Comparison of ENCODE assay signal across 28 cellular contexts in genomic region chr3:187809979-187810568, GRCh38.
A peak's percentile ranks its signal among the peaks of the same experiment; 100 is the strongest.
DNase-seq lines count a peak whose midpoint lies in the region; ATAC-seq, FAIRE-seq and TF ChIP-seq lines count a peak whose summit lies in the region.
"Had no signal": no experiment of that assay in that cellular context is flagged by ENCODE, and none has a peak within 500 bp of the region (broad histone marks: within the 10 kb centered on the region; RNA-seq: fewer than 3 reads in every experiment).

No MANE protein-coding gene starts in this region.

- no TSS peak for BruUV-seq in HepG2 (replicated peaks; lab: Mats Ljungman, UMichigan)

- H3K4me1 ChIP-seq in HepG2 (ENCODE audit: insufficient read depth, low read length) (peaks cover 50% of the 10 kb centered on the region), subcutaneous abdominal adipose tissue (ENCODE audit: control insufficient read depth in 5 of 5, insufficient read depth in 5 of 5, low read length in 5 of 5) (peaks cover 0 to 43% (median 31%) of the 10 kb centered on the region in 5 donors)

- 8% methylated on average over 5 of the region's 5 CpGs for WGBS in HepG2 (ENCODE audit: low lambda C conversion rate)

- H3K9me3 ChIP-seq in HepG2 (ENCODE audit: low read length) (no peaks in the 10 kb centered on the region), subcutaneous abdominal adipose tissue (ENCODE audit: control insufficient read depth in 5 of 5, low read length in 5 of 5) (peaks cover 0 to 6% (median 0%) of the 10 kb centered on the region in 5 donors)
- H3K9me3 ChIP-seq: heart left ventricle, pancreas, right atrium auricular region, stomach, upper lobe of left lung had no signal

- TF ChIP-seq POLR2A in HepG2 (IDR thresholded peaks at IDR 0.05; ENCODE audit: insufficient read depth in 1 of 2, low read depth in 2 of 2, low read length in 2 of 2), result no peak

- H3K36me3 Mint-ChIP-seq in activated naive CD8-positive, alpha-beta T cell treated with anti-CD3 and anti-CD28 coated beads for 36 hours, result no peaks in the 10 kb centered on the region
- H3K36me3 Mint-ChIP-seq: CD4-positive, alpha-beta memory T cell had no signal

- no peaks in the 10 kb centered on the region for H3K9me3 Mint-ChIP-seq in activated naive CD8-positive, alpha-beta T cell treated with anti-CD3 and anti-CD28 coated beads for 36 hours
- H3K9me3 Mint-ChIP-seq: activated T-cell treated with anti-CD3 and anti-CD28 coated beads, Interleukin-2, amount 50 U/mL, for 24 hours had no signal

- in situ Hi-C loops in HepG2 (cut with HindIII; ENCODE audit: extremely low pct_ligation_motif_present, low pct_unique_long_range_greater_than_20kb), result no loop called here

- no peak overlapping the region for H3K27ac ChIP-seq in HepG2 (ENCODE audit: extremely low read length, insufficient read depth, low read length)
- H3K27ac ChIP-seq in subcutaneous abdominal adipose tissue (ENCODE audit: low read depth, low read length), result peak overlapping the region; percentile 84
- H3K27ac ChIP-seq: heart left ventricle, right atrium auricular region, upper lobe of left lung had no signal

- no peaks in the 10 kb centered on the region for H3K27me3 Mint-ChIP-seq in activated naive CD8-positive, alpha-beta T cell treated with anti-CD3 and anti-CD28 coated beads for 36 hours
- H3K27me3 Mint-ChIP-seq: activated T-cell treated with anti-CD3 and anti-CD28 coated beads, Interleukin-2, amount 50 U/mL, for 24 hours; CD4-positive, alpha-beta memory T cell had no signal

- FAIRE-seq in bronchial epithelial cell (lab: Jason Lieb, UNC), result no peak
- peak; percentile 56 for FAIRE-seq in HepG2 (lab: Jason Lieb, UNC)
- FAIRE-seq: endometrium, GM18507, HTR-8/SVneo, pancreas had no signal

- TF ChIP-seq EP300 in HepG2 (IDR thresholded peaks at IDR 0.05; ENCODE audit: low read depth in 2 of 2, low read length in 2 of 2) (no peak), HepG2 (CRISPR knock-in tag; IDR thresholded peaks at IDR 0.05; ENCODE audit: borderline replicate concordance) (no peak)

- CTCF ChIA-PET in HepG2 (lab: Yijun Ruan, JAX; ENCODE audit: low intra/inter-chr PET ratio, low total read pairs), result no interaction called here

- TF ChIP-seq RAD21 in HepG2 (CRISPR knock-in tag; IDR thresholded peaks at IDR 0.05), result no peak

- no peaks in the 10 kb centered on the region for H3K36me3 ChIP-seq in bronchial epithelial cell (ENCODE audit: control insufficient read depth, insufficient read depth, low read length)
- H3K36me3 ChIP-seq in HepG2 (replicated peaks in 1 of 2; ENCODE audit: control insufficient read depth in 1 of 2, insufficient read depth in 2 of 2, low read length in 2 of 2), result no peaks in the 10 kb centered on the region
- H3K36me3 ChIP-seq in subcutaneous abdominal adipose tissue (ENCODE audit: control insufficient read depth in 5 of 5, insufficient read depth in 5 of 5, low read length in 5 of 5), result no peaks in the 10 kb centered on the region
- H3K36me3 ChIP-seq: heart left ventricle, pancreas, right atrium auricular region, stomach, upper lobe of left lung had no signal

- no peaks in the 10 kb centered on the region for H4K20me1 ChIP-seq in HepG2 (ENCODE audit: insufficient read depth, low read length)

- H3K79me2 ChIP-seq in HepG2 (ENCODE audit: insufficient read depth, low read length), result no peaks in the 10 kb centered on the region

- H3K4me1 Mint-ChIP-seq in activated naive CD8-positive, alpha-beta T cell treated with anti-CD3 and anti-CD28 coated beads for 36 hours, result peaks cover 23% of the 10 kb centered on the region

- ATAC-seq in HepG2, result peak; percentile 22
- ATAC-seq: heart left ventricle; naive thymus-derived CD4-positive, alpha-beta T cell had no signal

- H3K27ac Mint-ChIP-seq in activated naive CD8-positive, alpha-beta T cell treated with anti-CD3 and anti-CD28 coated beads for 36 hours, result no peak overlapping the region
- H3K27ac Mint-ChIP-seq: activated T-cell treated with anti-CD3 and anti-CD28 coated beads, Interleukin-2, amount 50 U/mL, for 24 hours; naive thymus-derived CD4-positive, alpha-beta T cell; T-helper 1 cell treated with Interleukin-12 subunit alpha and Interleukin-12 subunit beta and Interleukin-4 antibody, amounts not matched to agents 30 μg/mL and 1 μg/mL, for 36 hours had no signal

- no peak overlapping the region for H3K4me3 ChIP-seq in bronchial epithelial cell (ENCODE audit: low read depth, low read length)
- H3K4me3 ChIP-seq in HepG2 (replicated peaks in 1 of 3; ENCODE audit: insufficient read depth in 1 of 3, low read depth in 2 of 3, low read length in 3 of 3), result peak overlapping the region in 1 of 3 experiments; percentile 7; a peak in 1 of 6 replicates
- no peak overlapping the region for H3K4me3 ChIP-seq in subcutaneous abdominal adipose tissue (ENCODE audit: low read depth in 1 of 5, low read length in 5 of 5)
- H3K4me3 ChIP-seq: heart left ventricle, right atrium auricular region, stomach, upper lobe of left lung had no signal

- peak; percentile 8 for DNase-seq in DMS53 (lab: John Stamatoyannopoulos, UW)
- no peak for DNase-seq in DMS53 treated with DMSO at 0.1 percent for 48 hours (lab: John Stamatoyannopoulos, UW; ENCODE audit: unreplicated experiment)
- peak; percentile 68 for DNase-seq in bronchial epithelial cell (ENCODE audit: low read depth)
- DNase-seq in HepG2 (ENCODE audit: low spot score), result peak; percentile 13
- no peak for DNase-seq in activated naive CD8-positive, alpha-beta T cell treated with anti-CD3 and anti-CD28 coated beads for 36 hours
- DNase-seq in stimulated activated CD4-positive, alpha-beta T cell treated with anti-CD3 and anti-CD28 coated beads, Interleukin-15, amount 100 ng/mL, for 24 hours, result no peak
- DNase-seq in GDM1 (lab: John Stamatoyannopoulos, UW), result no peak
- DNase-seq: activated T-cell treated with anti-CD3 and anti-CD28 coated beads, Interleukin-2, amount 50 U/mL, for 24 hours; amniotic stem cell; CD4-positive, alpha-beta memory T cell; DMS 273 treated with DMSO at 0.1 percent for 48 hours; GF-D8; GOT3; heart left ventricle; KG1; naive thymus-derived CD4-positive, alpha-beta T cell; NCI-H1436 treated with DMSO at 0.1 percent for 48 hours; NCI-H526 treated with DMSO at 0.1 percent for 48 hours; pancreas; RPMI8226; stomach; upper lobe of left lung had no signal

- H3K9ac ChIP-seq in HepG2 (ENCODE audit: insufficient read depth, low read depth, low read length), result no peak overlapping the region
- H3K9ac ChIP-seq in subcutaneous abdominal adipose tissue (ENCODE audit: low read length in 5 of 5), result no peak overlapping the region

- no peak overlapping the region for H2AFZ ChIP-seq in HepG2 (ENCODE audit: low read length)

- TF ChIP-seq CTCF in bronchial epithelial cell (IDR thresholded peaks at IDR 0.05; ENCODE audit: insufficient read depth, low read length, severe bottlenecking) (no peak), HepG2 (CRISPR knock-in tag; IDR thresholded peaks at IDR 0.05) (no peak)

- intact Hi-C loops in HepG2 (cut with micrococcal nuclease; ENCODE audit: unreplicated experiment), result loop anchor here (2.0 kb wide), 1 partner anchor 59 kb away; no protein-coding TSS in a partner anchor

- peak overlapping the region; percentile 84 for H3K4me2 ChIP-seq in HepG2 (ENCODE audit: low read depth, low read length)

- H3K27me3 ChIP-seq in bronchial epithelial cell (ENCODE audit: control insufficient read depth, insufficient read depth, low read length) (no peaks in the 10 kb centered on the region), HepG2 (ENCODE audit: control insufficient read depth in 1 of 2, insufficient read depth in 2 of 2, low read length in 2 of 2) (peaks cover 1 to 7% of the 10 kb centered on the region in 2 experiments; a peak in 2 of 5 replicates), subcutaneous abdominal adipose tissue (ENCODE audit: control insufficient read depth in 5 of 5, insufficient read depth in 4 of 5, low read length in 5 of 5) (no peaks in the 10 kb centered on the region)
- H3K27me3 ChIP-seq: heart left ventricle, pancreas, right atrium auricular region, stomach, upper lobe of left lung had no signal

- no peak overlapping the region for H3K4me3 Mint-ChIP-seq in activated naive CD8-positive, alpha-beta T cell treated with anti-CD3 and anti-CD28 coated beads for 36 hours
- H3K4me3 Mint-ChIP-seq: activated T-cell treated with anti-CD3 and anti-CD28 coated beads, Interleukin-2, amount 50 U/mL, for 24 hours; CD4-positive, alpha-beta memory T cell; naive thymus-derived CD4-positive, alpha-beta T cell; T-helper 1 cell treated with Interleukin-12 subunit alpha and Interleukin-12 subunit beta and Interleukin-4 antibody, amounts not matched to agents 30 μg/mL and 1 μg/mL, for 36 hours had no signal

- POLR2A ChIA-PET in HepG2 (lab: Yijun Ruan, JAX), result interaction anchor here (1.2 kb wide), 1 partner anchor 65 kb away, joined by 3 read pairs; the partner anchor contains the start of gene BCL6

TF ChIP-seq in HepG2, 621 proteins besides CTCF, POLR2A, EP300 and RAD21 (continues in another document):
- TF ChIP-seq ZNF652 (CRISPR knock-in tag; IDR thresholded peaks at IDR 0.05; ENCODE audit: borderline replicate concordance, low read depth) (peak; percentile 85), ZNF337 (CRISPR knock-in tag; IDR thresholded peaks at IDR 0.05; ENCODE audit: borderline replicate concordance, low read depth) (no peak), GZF1 (CRISPR knock-in tag; IDR thresholded peaks at IDR 0.05) (no peak), TFAP4 (IDR thresholded peaks at IDR 0.05; ENCODE audit: borderline replicate concordance, low read depth) (0 out of 2 replicates have a peak, but pooled peaks have one; percentile 6), BCL3 (CRISPR knock-in tag; IDR thresholded peaks at IDR 0.05) (no peak), ZNF670 (CRISPR knock-in tag; IDR thresholded peaks at IDR 0.05; ENCODE audit: borderline replicate concordance) (no peak), KLF11 (CRISPR knock-in tag; IDR thresholded peaks at IDR 0.05) (no peak), PPARG (CRISPR knock-in tag; conservative IDR thresholded peaks at IDR 0.05) (no peak), SRSF4 (IDR thresholded peaks at IDR 0.05; ENCODE audit: low read depth, low read length, poor library complexity, severe bottlenecking) (no peak)

Comparison
In these comparisons a context has a peak if more than half of its experiments do, and no peak if none do; other contexts are left out.
1. DNase-seq: peak in DMS53 (single experiment), bronchial epithelial cell (single experiment) and HepG2 (single experiment); none in DMS53 treated with DMSO at 0.1 percent for 48 hours (single experiment), activated naive CD8-positive, alpha-beta T cell treated with anti-CD3 and anti-CD28 coated beads for 36 hours (single experiment), stimulated activated CD4-positive, alpha-beta T cell treated with anti-CD3 and anti-CD28 coated beads, Interleukin-15, amount 100 ng/mL, for 24 hours (single experiment) and GDM1 (single experiment).